Comparison of ENCODE assay signal across 21 cellular contexts in genomic region chr9:137251194-137251461, GRCh38. TPM values are rescaled to one million over a fixed set of nuclear protein-coding genes. Genes with fewer than 3 reads are reported as not detected.
A peak's percentile ranks its signal among the peaks of the same experiment; 100 is the strongest.
DNase-seq lines count a peak whose midpoint lies in the region; ATAC-seq, FAIRE-seq and TF ChIP-seq lines count a peak whose summit lies in the region.
"Had no signal": no experiment of that assay in that cellular context is flagged by ENCODE, and none has a peak within 500 bp of the region (broad histone marks: within the 10 kb centered on the region; RNA-seq: fewer than 3 reads in every experiment).

TSS of gene STPG3 (plus strand) at chr9:137251286. CDS start at chr9:137251287, 1 bp downstream.

- H3K18ac ChIP-seq in mesenchymal stem cell (ENCODE audit: low read depth in 1 of 2, low read length in 2 of 2) = no peak within 1 kb of the TSS

- peak within 1 kb of the TSS in 1 of 2 experiments; percentile 11 for H2BK12ac ChIP-seq in mesenchymal stem cell (ENCODE audit: low read length in 2 of 2)

- intact Hi-C loops in HepG2 (cut with micrococcal nuclease; ENCODE audit: unreplicated experiment) = no loop called here
- intact Hi-C loops in right lobe of liver (cut with DNase I) = no loop called here
- intact Hi-C loops in testis (cut with DNase I; ENCODE audit: low total_unique reads) = no loop called here

- no peak within 1 kb of the TSS for H4K91ac ChIP-seq in mesenchymal stem cell (ENCODE audit: low read length)

- H3K36me3 ChIP-seq in HepG2 (replicated peaks in 1 of 2; ENCODE audit: control insufficient read depth in 1 of 2, insufficient read depth in 2 of 2, low read length in 2 of 2) (no peaks in the 10 kb centered on the region), right lobe of liver (no peaks in the 10 kb centered on the region), NT2/D1 (ENCODE audit: insufficient read depth, insufficient read length, low read length) (peaks cover 4% of the 10 kb centered on the region), mesenchymal stem cell (ENCODE audit: control insufficient read depth in 1 of 2, insufficient read depth in 2 of 2, low read depth in 1 of 2, low read length in 2 of 2) (peaks cover 0 to 6% of the 10 kb centered on the region in 2 experiments), testis (ENCODE audit: low read depth, missing control alignments) (no peaks in the 10 kb centered on the region)

- peaks cover 2% of the 10 kb centered on the region for H3K79me1 ChIP-seq in mesenchymal stem cell (replicated peaks; ENCODE audit: low read length, poor library complexity, severe bottlenecking)

- in situ Hi-C loops in HepG2 (cut with HindIII; ENCODE audit: extremely low pct_ligation_motif_present, low pct_unique_long_range_greater_than_20kb) = no loop called here

- no peak within 1 kb of the TSS for H2BK120ac ChIP-seq in mesenchymal stem cell (ENCODE audit: low read depth, low read length)

- BruUV-seq in HepG2 (replicated peaks; lab: Mats Ljungman, UMichigan) = no TSS peak

- no peak for FAIRE-seq in HepG2 (lab: Jason Lieb, UNC)

- no peak within 1 kb of the TSS for H3K4ac ChIP-seq in mesenchymal stem cell (ENCODE audit: low read depth in 1 of 2, low read length in 2 of 2)

- POLR2A ChIA-PET in HepG2 (lab: Yijun Ruan, JAX) = interaction anchor here (1.2 to 14.2 kb wide), 2 partner anchors 8 to 25 kb away, joined by 3 to 317 read pairs; partner anchors contain the start of gene TUBB4B

- no peak within 1 kb of the TSS for H4K8ac ChIP-seq in mesenchymal stem cell (ENCODE audit: low read length)

- H3K9me3 ChIP-seq in HepG2 (ENCODE audit: low read length) (no peaks in the 10 kb centered on the region), right lobe of liver (no peaks in the 10 kb centered on the region), NT2/D1 (ENCODE audit: insufficient read depth, low read length) (no peaks in the 10 kb centered on the region), mesenchymal stem cell (ENCODE audit: control insufficient read depth, low read length) (no peaks in the 10 kb centered on the region), testis (no peaks in the 10 kb centered on the region)

- H3K27ac ChIP-seq in HepG2 (ENCODE audit: extremely low read length, insufficient read depth, low read length) (no peak within 1 kb of the TSS), right lobe of liver (no peak within 1 kb of the TSS), mesenchymal stem cell (ENCODE audit: low read length, poor library complexity, severe bottlenecking) (no peak within 1 kb of the TSS), testis (peak within 1 kb of the TSS; percentile 18 to 36)

- no peak within 1 kb of the TSS for H3K14ac ChIP-seq in mesenchymal stem cell (ENCODE audit: low read length in 2 of 2)

- H3K4me1 ChIP-seq in HepG2 (ENCODE audit: insufficient read depth, low read length) = peaks cover 80% of the 10 kb centered on the region
- H3K4me1 ChIP-seq in right lobe of liver = peaks cover 0 to 7% (median 2%) of the 10 kb centered on the region in 4 donors
- H3K4me1 ChIP-seq in NT2/D1 (ENCODE audit: insufficient read depth, insufficient read length) = peaks cover 43% of the 10 kb centered on the region
- peaks cover 31% of the 10 kb centered on the region for H3K4me1 ChIP-seq in mesenchymal stem cell (ENCODE audit: control insufficient read depth, insufficient read depth, low read depth, low read length)
- peaks cover 59% of the 10 kb centered on the region for H3K4me1 ChIP-seq in testis

- peak within 1 kb of the TSS in 1 of 3 experiments; percentile 19; a peak in 1 of 6 replicates for H3K4me3 ChIP-seq in HepG2 (replicated peaks in 1 of 3; ENCODE audit: insufficient read depth in 1 of 3, low read depth in 2 of 3, low read length in 3 of 3)
- H3K4me3 ChIP-seq in right lobe of liver = no peak within 1 kb of the TSS
- no peak within 1 kb of the TSS for H3K4me3 ChIP-seq in NT2/D1 (ENCODE audit: insufficient read length, low read depth)
- peak within 1 kb of the TSS in 1 of 2 experiments; percentile 7 for H3K4me3 ChIP-seq in mesenchymal stem cell (ENCODE audit: insufficient read depth in 1 of 2, low read depth in 1 of 2, low read length in 2 of 2)
- no peak within 1 kb of the TSS for H3K4me3 ChIP-seq in testis
- H3K4me3 ChIP-seq: GM23338 had no signal

- H2AK5ac ChIP-seq in mesenchymal stem cell (ENCODE audit: low read length, severe bottlenecking) = no peak within 1 kb of the TSS

- TF ChIP-seq POLR2A in HepG2 (IDR thresholded peaks at IDR 0.05; ENCODE audit: insufficient read depth in 1 of 2, low read depth in 2 of 2, low read length in 2 of 2) (no peak), right lobe of liver (IDR thresholded peaks at IDR 0.05) (no peak), testis (IDR thresholded peaks at IDR 0.05) (no peak)

- H3K9ac ChIP-seq in HepG2 (ENCODE audit: insufficient read depth, low read depth, low read length) (peak within 1 kb of the TSS; percentile 14; the same call in 1 of the 2 replicates), NT2/D1 (ENCODE audit: insufficient read length, low read depth) (peak within 1 kb of the TSS; percentile 57), mesenchymal stem cell (ENCODE audit: low read length) (no peak within 1 kb of the TSS)

- H4K20me1 ChIP-seq in HepG2 (ENCODE audit: insufficient read depth, low read length) = no peaks in the 10 kb centered on the region

- TF ChIP-seq CTCF in HepG2 (CRISPR knock-in tag; IDR thresholded peaks at IDR 0.05) (no peak), right lobe of liver (IDR thresholded peaks at IDR 0.05) (no peak), testis (IDR thresholded peaks at IDR 0.05) (no peak)

- ATAC-seq in HepG2 (no peak), right lobe of liver (no peak), GM19463 (IDR thresholded peaks at IDR 0.05; ENCODE audit: unreplicated experiment) (no peak)
- ATAC-seq: GM23338, PC-3, SK-N-SH treated with all-trans-retinoic acid at 6 μM for 48 hours had no signal

- H3K4me2 ChIP-seq in HepG2 (ENCODE audit: low read depth, low read length) = peak within 1 kb of the TSS; percentile 48
- H3K4me2 ChIP-seq in mesenchymal stem cell (ENCODE audit: low read length, poor library complexity, severe bottlenecking) = no peak within 1 kb of the TSS
- H3K4me2 ChIP-seq: GM23338 had no signal

- no peak within 1 kb of the TSS for H2BK5ac ChIP-seq in mesenchymal stem cell (ENCODE audit: low read depth, low read length, poor library complexity, severe bottlenecking)

- H2BK15ac ChIP-seq in mesenchymal stem cell (ENCODE audit: low read depth, poor library complexity, severe bottlenecking) = peak within 1 kb of the TSS; percentile 33

- no peak within 1 kb of the TSS for H3K23ac ChIP-seq in mesenchymal stem cell (ENCODE audit: low read length in 2 of 2)

- 36% methylated on average over 4 of the region's 4 CpGs for WGBS in HepG2 (ENCODE audit: low lambda C conversion rate)
- 82% methylated on average over 3 of the region's 4 CpGs for WGBS in right lobe of liver (ENCODE audit: insufficient coverage, low coverage, low lambda C conversion rate, missing lambda C conversion rate)
- WGBS in mesenchymal stem cell = 75% methylated on average over 4 of the region's 4 CpGs
- WGBS in testis, 2 donors = 62 to 76% methylated on average over 4 of the region's 4 CpGs

- H3K79me2 ChIP-seq in HepG2 (ENCODE audit: insufficient read depth, low read length) = peaks cover 9% of the 10 kb centered on the region

- H3K27me3 ChIP-seq in HepG2 (ENCODE audit: control insufficient read depth in 1 of 2, insufficient read depth in 2 of 2, low read length in 2 of 2) (peaks cover 2 to 9% of the 10 kb centered on the region in 2 experiments; a peak in 2 of 5 replicates), right lobe of liver (no peaks in the 10 kb centered on the region), NT2/D1 (ENCODE audit: insufficient read depth, insufficient read length) (peaks cover under 1% of the 10 kb centered on the region), mesenchymal stem cell (ENCODE audit: control insufficient read depth in 1 of 2, insufficient read depth in 1 of 2, low read length in 2 of 2) (peaks cover 0 to 7% of the 10 kb centered on the region in 2 experiments), testis (no peaks in the 10 kb centered on the region)

- H2AFZ ChIP-seq in HepG2 (ENCODE audit: low read length) = no peak within 1 kb of the TSS
- no peak within 1 kb of the TSS for H2AFZ ChIP-seq in mesenchymal stem cell (ENCODE audit: low read depth, low read length)
- H2AFZ ChIP-seq: GM23338 had no signal

- no peak for TF ChIP-seq EP300 in HepG2 (IDR thresholded peaks at IDR 0.05; ENCODE audit: low read depth in 2 of 2, low read length in 2 of 2)
- no peak for TF ChIP-seq EP300 in HepG2 (CRISPR knock-in tag; IDR thresholded peaks at IDR 0.05; ENCODE audit: borderline replicate concordance)

- no peak for TF ChIP-seq RAD21 in HepG2 (CRISPR knock-in tag; IDR thresholded peaks at IDR 0.05)

- CTCF ChIA-PET in HepG2 (lab: Yijun Ruan, JAX; ENCODE audit: low intra/inter-chr PET ratio, low total read pairs) = no interaction called here

- DNase-seq in HepG2 (ENCODE audit: low spot score) (no peak), right lobe of liver (no peak), NT2/D1 (ENCODE audit: low read depth, low spot score) (no peak), mesenchymal stem cell (no peak), testis (no peak), hypothalamus (lab: John Stamatoyannopoulos, UW) (no peak), NCI-H446 treated with DMSO at 0.1 percent for 48 hours (lab: John Stamatoyannopoulos, UW) (no peak)
- DNase-seq: AML-193; CD8-positive, alpha-beta memory T cell; DND-41; GF-D8; MM.1S; NCI-H1105; NCI-H1930; NCI-H2171; NCI-H510A; PC-3 had no signal

RNA-seq across cellular contexts. Expression of gene STPG3, which starts in this region (rescaled TPM):
- total RNA-seq in HepG2 (2016; rRNA removed; fragmentation: Illumina TruSeq; extraction: Trizol) (not detected in 2 replicates), right lobe of liver (not detected), testis (10 to 100 TPM; 14.6 to 34.1 TPM)
- total RNA-seq in HepG2 (2016; cell fraction: cytosol; rRNA removed; fragmentation: Illumina TruSeq; extraction: Trizol; ENCODE audit: low read depth) = not detected in 2 replicates
- total RNA-seq in HepG2 (2016; cell fraction: insoluble cytoplasmic fraction; rRNA removed; fragmentation: Illumina TruSeq; extraction: Trizol) = not detected in 2 replicates
- not detected in 2 replicates for total RNA-seq in HepG2 (2016; cell fraction: membrane; rRNA removed; fragmentation: Illumina TruSeq; extraction: Trizol)
- not detected in 2 replicates for total RNA-seq in HepG2 (2016; cell fraction: nucleus; rRNA removed; fragmentation: Illumina TruSeq; extraction: Trizol)
- polyA plus RNA-seq in HepG2 (2011; rRNA removed) (not detected in 2 replicates), testis (ENCODE audit: insufficient read depth, low read depth, low replicate concordance) (58.9 TPM)
- polyA plus RNA-seq in HepG2 (2011; cell fraction: cytosol; rRNA removed) = not detected in 2 replicates
- polyA plus RNA-seq in HepG2 (2011; cell fraction: nucleus; rRNA removed) = 0.45 and 0.50 TPM in 2 replicates
- 0.27 and 0.35 TPM in 2 replicates for polyA plus RNA-seq in HepG2 (2012)
- polyA plus RNA-seq in HepG2 (2016; cell fraction: cytosol; fragmentation: Illumina TruSeq; extraction: Trizol; ENCODE audit: low read depth) = not detected in 2 replicates
- polyA plus RNA-seq in HepG2 (2016; cell fraction: insoluble cytoplasmic fraction; fragmentation: Illumina TruSeq; extraction: Trizol; ENCODE audit: low read depth) = not detected in 2 replicates
- polyA plus RNA-seq in HepG2 (2016; cell fraction: membrane; fragmentation: Illumina TruSeq; extraction: Trizol; ENCODE audit: low read depth) = not detected in 2 replicates
- not detected in 2 replicates for polyA plus RNA-seq in HepG2 (2016; cell fraction: nucleus; fragmentation: Illumina TruSeq; extraction: Trizol; ENCODE audit: insufficient read depth, low read depth)
- polyA minus RNA-seq in HepG2 (2011; rRNA and poly(A)+ RNA removed; ENCODE audit: low replicate concordance) = 0.23 TPM in 1 of 2 replicates, not detected in the other
- polyA minus RNA-seq in HepG2 (2011; cell fraction: cytosol; rRNA and poly(A)+ RNA removed) = not detected in 2 replicates
- not detected in 2 replicates for polyA minus RNA-seq in HepG2 (2011; cell fraction: nucleus; rRNA and poly(A)+ RNA removed)
- polyA plus RNA-seq in mesenchymal stem cell (2013, experiment 1 of 2) = not detected
- not detected for polyA plus RNA-seq in mesenchymal stem cell (2013, experiment 2 of 2)
- total RNA-seq: A673, GM23338, PC-3 had no signal
- polyA plus RNA-seq: CD8-positive, alpha-beta memory T cell; GM23338 had no signal

Comparison
In these comparisons a context has a peak if more than half of its experiments do, and no peak if none do; other contexts are left out.
1. RNA of gene STPG3 (total RNA-seq): 14.6 to 34.1 TPM in testis; not detected in HepG2 and not detected in right lobe of liver; every median in the first group is over 10 times any median in the second.
2. RNA of gene STPG3 (polyA plus RNA-seq): 58.9 TPM in testis (single experiment); 0.27 to 0.50 TPM in HepG2; every median in the first group is over 10 times any median in the second.
3. H3K27ac ChIP-seq: peak in testis (2 of 2); none in HepG2 (single experiment), right lobe of liver (0 of 3) and mesenchymal stem cell (single experiment).